Comparison of ENCODE assay signal across 25 cellular contexts in genomic region chr1:177246710-177247588, GRCh38.
DNase-seq lines count a peak whose midpoint lies in the region; ATAC-seq and TF ChIP-seq lines count a peak whose summit lies in the region.
"Had no signal": no experiment of that assay in that cellular context is flagged by ENCODE, and none has a peak within 500 bp of the region (broad histone marks: within the 10 kb centered on the region; RNA-seq: fewer than 3 reads in every experiment).

No MANE protein-coding gene starts in this region.

- POLR2A ChIA-PET in activated CD4-positive, alpha-beta memory T cell treated with anti-CD3 and anti-CD28 coated beads for 36 hours (lab: Charles Lee): no interaction called here

- peaks cover 7% of the 10 kb centered on the region for H3K9me3 Mint-ChIP-seq in activated CD4-positive, alpha-beta memory T cell treated with anti-CD3 and anti-CD28 coated beads for 36 hours
- H3K9me3 Mint-ChIP-seq: activated naive CD8-positive, alpha-beta T cell treated with anti-CD3 and anti-CD28 coated beads for 36 hours; nephron had no signal

- intact Hi-C loops in activated CD4-positive, alpha-beta memory T cell treated with anti-CD3 and anti-CD28 coated beads for 36 hours (cut with micrococcal nuclease): no loop called here
- intact Hi-C loops in gastrocnemius medialis (cut with DNase I; ENCODE audit: low total_unique reads): no loop called here

- H3K4me3 Mint-ChIP-seq in activated CD4-positive, alpha-beta memory T cell treated with anti-CD3 and anti-CD28 coated beads for 36 hours: no peak overlapping the region
- H3K4me3 Mint-ChIP-seq: activated naive CD8-positive, alpha-beta T cell treated with anti-CD3 and anti-CD28 coated beads for 36 hours; CD4-positive, alpha-beta memory T cell; memory B cell; nephron had no signal

- H3K4me1 Mint-ChIP-seq in activated CD4-positive, alpha-beta memory T cell treated with anti-CD3 and anti-CD28 coated beads for 36 hours (ENCODE audit: low read depth): no peaks in the 10 kb centered on the region
- H3K4me1 Mint-ChIP-seq: activated naive CD8-positive, alpha-beta T cell treated with anti-CD3 and anti-CD28 coated beads for 36 hours; CD4-positive, alpha-beta memory T cell; memory B cell had no signal

- no peaks in the 10 kb centered on the region for H3K36me3 ChIP-seq in gastrocnemius medialis
- H3K36me3 ChIP-seq: prostate gland, suprapubic skin had no signal

- H3K4me3 ChIP-seq in foreskin fibroblast (ENCODE audit: low read depth in 1 of 2, low read length in 2 of 2) (no peak overlapping the region), skeletal muscle cell (ENCODE audit: low read depth, low read length) (no peak overlapping the region), gastrocnemius medialis (no peak overlapping the region)
- H3K4me3 ChIP-seq: prostate gland, SK-N-MC, suprapubic skin had no signal

- no peak for TF ChIP-seq CTCF in foreskin fibroblast (IDR thresholded peaks at IDR 0.05; ENCODE audit: low read depth, low read length)
- TF ChIP-seq CTCF in gastrocnemius medialis (IDR thresholded peaks at IDR 0.05 in 4 of 5, conservative IDR thresholded peaks at IDR 0.05 in 1 of 5): no peak

- H3K4me1 ChIP-seq in gastrocnemius medialis: no peaks in the 10 kb centered on the region
- H3K4me1 ChIP-seq: prostate gland, suprapubic skin had no signal

- no peaks in the 10 kb centered on the region for H3K27me3 ChIP-seq in gastrocnemius medialis
- H3K27me3 ChIP-seq: suprapubic skin had no signal

- H3K36me3 Mint-ChIP-seq in activated CD4-positive, alpha-beta memory T cell treated with anti-CD3 and anti-CD28 coated beads for 36 hours: no peaks in the 10 kb centered on the region
- H3K36me3 Mint-ChIP-seq: activated naive CD8-positive, alpha-beta T cell treated with anti-CD3 and anti-CD28 coated beads for 36 hours; CD4-positive, alpha-beta memory T cell; memory B cell had no signal

- TF ChIP-seq POLR2A in gastrocnemius medialis (IDR thresholded peaks at IDR 0.05): no peak

- H3K27ac Mint-ChIP-seq in activated CD4-positive, alpha-beta memory T cell treated with anti-CD3 and anti-CD28 coated beads for 36 hours: no peak overlapping the region
- H3K27ac Mint-ChIP-seq: activated naive CD8-positive, alpha-beta T cell treated with anti-CD3 and anti-CD28 coated beads for 36 hours; CD4-positive, alpha-beta memory T cell; memory B cell had no signal

- no peak for ATAC-seq in gastrocnemius medialis
- ATAC-seq: activated CD4-positive, CD25-positive, alpha-beta regulatory T cell treated with anti-CD3 and anti-CD28 coated beads, Interleukin-2, amount 50 U/mL, for 24 hours; esophagus mucosa; HCT116 had no signal

- in situ Hi-C loops in gastrocnemius medialis (cut with MboI; ENCODE audit: low sequenced_read_pairs in 4 of 4): loop anchor here in 1 of 4 donors (25.0 kb wide), 1 partner anchor 690 kb away; no protein-coding TSS in a partner anchor

- DNase-seq in HCEC 1CT: peak; percentile 6
- peak; percentile 33 for DNase-seq in astrocyte of the hippocampus (ENCODE audit: low read depth, low spot score)
- peak; percentile 14 to 41 for DNase-seq in foreskin fibroblast
- DNase-seq in skeletal muscle cell (ENCODE audit: low read depth): peak; percentile 29
- DNase-seq in activated CD8-positive, alpha-beta memory T cell treated with anti-CD3 and anti-CD28 coated beads, Interleukin-2, amount 50 U/mL, for 48 hours: no peak
- DNase-seq in activated CD4-positive, alpha-beta memory T cell treated with anti-CD3 and anti-CD28 coated beads for 36 hours: no peak
- DNase-seq in H4 (ENCODE audit: low spot score): no peak
- DNase-seq in gastrocnemius medialis: no peak
- DNase-seq: activated naive CD8-positive, alpha-beta T cell treated with anti-CD3 and anti-CD28 coated beads for 36 hours; caudate nucleus; CD4-positive, alpha-beta memory T cell; DMS79; effector CD4-positive, alpha-beta T cell; KBM-7; NCI-H2029 treated with DMSO at 0.1 percent for 48 hours; stimulated activated CD4-positive, alpha-beta T cell treated with anti-CD3 and anti-CD28 coated beads, Interleukin-12 subunit alpha, Interleukin-12 subunit beta, amount 100 ng/mL, for 4 hours; T-helper 9 cell had no signal

- no peak overlapping the region for H3K27ac ChIP-seq in gastrocnemius medialis
- H3K27ac ChIP-seq: prostate gland, SK-N-MC, suprapubic skin had no signal

- H3K9me3 ChIP-seq in gastrocnemius medialis: no peaks in the 10 kb centered on the region
- H3K9me3 ChIP-seq: prostate gland, suprapubic skin had no signal

- CTCF ChIA-PET in activated CD4-positive, alpha-beta memory T cell treated with anti-CD3 and anti-CD28 coated beads for 36 hours (lab: Charles Lee): no interaction called here

- H3K27me3 Mint-ChIP-seq in activated CD4-positive, alpha-beta memory T cell treated with anti-CD3 and anti-CD28 coated beads for 36 hours: no peaks in the 10 kb centered on the region
- H3K27me3 Mint-ChIP-seq: activated naive CD8-positive, alpha-beta T cell treated with anti-CD3 and anti-CD28 coated beads for 36 hours; CD4-positive, alpha-beta memory T cell; memory B cell had no signal

Comparison
In these comparisons a context has a peak if more than half of its experiments do, and no peak if none do; other contexts are left out.
1. DNase-seq: peak in HCEC 1CT (single experiment), astrocyte of the hippocampus (single experiment), foreskin fibroblast (2 of 2) and skeletal muscle cell (single experiment); none in activated CD8-positive, alpha-beta memory T cell treated with anti-CD3 and anti-CD28 coated beads, Interleukin-2, amount 50 U/mL, for 48 hours (single experiment), activated CD4-positive, alpha-beta memory T cell treated with anti-CD3 and anti-CD28 coated beads for 36 hours (single experiment), H4 (single experiment) and gastrocnemius medialis (0 of 2).